Comparison of ENCODE assay signal across 35 cellular contexts in the genomic region with DNA sequence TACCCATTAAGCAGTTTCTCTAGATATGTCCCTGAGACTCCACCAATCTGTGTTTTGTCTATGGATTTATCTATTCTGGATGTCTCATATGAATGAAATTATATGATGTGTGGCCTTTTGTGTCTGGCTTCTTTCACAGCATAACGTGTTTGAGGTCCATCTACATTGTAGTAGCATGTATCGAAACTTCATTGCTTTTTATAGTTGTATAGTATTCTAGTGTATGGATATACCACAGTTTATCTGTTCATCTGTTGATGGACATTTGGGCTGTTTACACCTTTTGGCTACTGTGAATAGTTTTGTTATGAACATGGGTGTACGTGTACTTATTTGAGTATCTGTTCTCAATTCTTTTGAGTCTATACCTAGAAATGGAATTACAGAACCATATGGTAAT.
"Had no signal": no experiment of that assay in that cellular context is flagged by ENCODE, and none has a peak within 500 bp of the region (broad histone marks: within the 10 kb centered on the region; RNA-seq: fewer than 3 reads in every experiment).

No MANE protein-coding gene starts in this region.

- H3K9me3 Mint-ChIP-seq: activated B cell treated with CpG ODN at 0.5 μM for 24 hours; activated CD4-positive, alpha-beta memory T cell treated with anti-CD3 and anti-CD28 coated beads for 36 hours; activated naive CD4-positive, alpha-beta T cell treated with anti-CD3 and anti-CD28 coated beads, Interleukin-2, amount 10 ng/mL, durations not matched to agents 7 days and 5 days; activated naive CD8-positive, alpha-beta T cell treated with anti-CD3 and anti-CD28 coated beads, Interleukin-2, amount 50 U/mL, for 24 hours; activated T-cell treated with anti-CD3 and anti-CD28 coated beads, Interleukin-2, amount 50 U/mL, for 4 hours; activated T-helper 1 cell treated with anti-CD3 and anti-CD28 coated beads, Interleukin-12 subunit alpha, Interleukin-12 subunit beta, Interleukin-2, Interleukin-4 antibody, amounts not matched to agents 30 ng/mL and 10 ng/mL and 1 ng/mL, durations not matched to agents 14 hours and 24 hours and 36 hours had no signal

- H3K9me3 ChIP-seq: Peyer's patch, SJSA1 had no signal

- DNase-seq: activated B cell treated with CpG ODN at 0.5 μM for 24 hours; activated CD4-positive, alpha-beta memory T cell treated with anti-CD3 and anti-CD28 coated beads for 36 hours; activated CD4-positive, alpha-beta T cell treated with anti-CD3 and anti-CD28 coated beads for 4 hours; activated CD4-positive, alpha-beta T cell treated with anti-CD3 and anti-CD28 coated beads, Interleukin-2, amount 50 U/mL, for 1 hour; activated CD4-positive, CD25-positive, alpha-beta regulatory T cell treated with anti-CD3 and anti-CD28 coated beads, Interleukin-2, amount 50 U/mL, for 72 hours; activated CD8-positive, alpha-beta memory T cell treated with anti-CD3 and anti-CD28 coated beads, Interleukin-2, amount 50 U/mL, for 4 hours; activated effector memory CD4-positive, alpha-beta T cell treated with Interleukin-2 at 50 U/mL for 16 hours; activated naive CD4-positive, alpha-beta T cell treated with anti-CD3 and anti-CD28 coated beads, Interleukin-2, amount 10 ng/mL, durations not matched to agents 7 days and 5 days; activated naive CD8-positive, alpha-beta T cell treated with anti-CD3 and anti-CD28 coated beads, Interleukin-2, amount 50 U/mL, for 24 hours; activated T-cell treated with anti-CD3 and anti-CD28 coated beads for 4 hours; activated T-cell treated with anti-CD3 and anti-CD28 coated beads, Interleukin-2, amount 50 U/mL, for 4 hours; anterior cingulate cortex; brain microvascular endothelial cell; central memory CD4-positive, alpha-beta T cell; NCI-H1105; NCI-H1417 treated with DMSO at 0.1 percent for 48 hours; NCI-H187 treated with DMSO at 0.1 percent for 48 hours; NCI-H2081; NCI-H2171 treated with DMSO at 0.1 percent for 48 hours; NCI-H2227 treated with DMSO at 0.1 percent for 48 hours; NCI-H446; NCI-H510A treated with DMSO at 0.1 percent for 48 hours; NCI-H526 treated with DMSO at 0.1 percent for 48 hours; PC-3; Peyer's patch; RPMI8226; SHP77 treated with DMSO at 0.1 percent for 48 hours; SW 1271; T-helper 1 cell; T-helper 2 cell; T-helper 9 cell had no signal

- H3K27ac ChIP-seq: brain microvascular endothelial cell, Peyer's patch, SJSA1, VCaP had no signal

- H3K27me3 Mint-ChIP-seq: activated B cell treated with CpG ODN at 0.5 μM for 24 hours; activated CD4-positive, alpha-beta memory T cell treated with anti-CD3 and anti-CD28 coated beads for 36 hours; activated naive CD4-positive, alpha-beta T cell treated with anti-CD3 and anti-CD28 coated beads, Interleukin-2, amount 10 ng/mL, durations not matched to agents 7 days and 5 days; activated naive CD8-positive, alpha-beta T cell; activated naive CD8-positive, alpha-beta T cell treated with anti-CD3 and anti-CD28 coated beads, Interleukin-2, amount 50 U/mL, for 24 hours had no signal

- H3K4me3 ChIP-seq: Peyer's patch, SJSA1 had no signal

- H3K27me3 ChIP-seq: brain microvascular endothelial cell, Peyer's patch, SJSA1 had no signal

- H3K36me3 ChIP-seq: brain microvascular endothelial cell, Peyer's patch, SJSA1 had no signal

- H3K27ac Mint-ChIP-seq: activated CD4-positive, alpha-beta memory T cell treated with anti-CD3 and anti-CD28 coated beads for 36 hours; activated naive CD4-positive, alpha-beta T cell treated with anti-CD3 and anti-CD28 coated beads, Interleukin-2, amount 10 ng/mL, durations not matched to agents 7 days and 5 days; activated naive CD8-positive, alpha-beta T cell treated with anti-CD3 and anti-CD28 coated beads, Interleukin-2, amount 50 U/mL, for 24 hours; activated T-helper 1 cell treated with anti-CD3 and anti-CD28 coated beads, Interleukin-12 subunit alpha, Interleukin-12 subunit beta, Interleukin-2, Interleukin-4 antibody, amounts not matched to agents 30 ng/mL and 10 ng/mL and 1 ng/mL, durations not matched to agents 14 hours and 24 hours and 36 hours had no signal

- ATAC-seq: activated naive CD8-positive, alpha-beta T cell treated with anti-CD3 and anti-CD28 coated beads, Interleukin-2, amount 50 U/mL, for 24 hours; activated T-cell treated with anti-CD3 and anti-CD28 coated beads, Interleukin-2, amount 50 U/mL, for 4 hours; PC-3 had no signal

- H3K4me3 Mint-ChIP-seq: activated CD4-positive, alpha-beta memory T cell treated with anti-CD3 and anti-CD28 coated beads for 36 hours; activated naive CD4-positive, alpha-beta T cell treated with anti-CD3 and anti-CD28 coated beads, Interleukin-2, amount 10 ng/mL, durations not matched to agents 7 days and 5 days; activated naive CD8-positive, alpha-beta T cell; activated naive CD8-positive, alpha-beta T cell treated with anti-CD3 and anti-CD28 coated beads, Interleukin-2, amount 50 U/mL, for 24 hours; activated T-cell treated with anti-CD3 and anti-CD28 coated beads, Interleukin-2, amount 50 U/mL, for 4 hours; activated T-helper 1 cell treated with anti-CD3 and anti-CD28 coated beads, Interleukin-12 subunit alpha, Interleukin-12 subunit beta, Interleukin-2, Interleukin-4 antibody, amounts not matched to agents 30 ng/mL and 10 ng/mL and 1 ng/mL, durations not matched to agents 14 hours and 24 hours and 36 hours had no signal

- H3K4me1 ChIP-seq: Peyer's patch, SJSA1 had no signal
